26 cellular contexts compared by ENCODE assay signal in the genomic region with DNA sequence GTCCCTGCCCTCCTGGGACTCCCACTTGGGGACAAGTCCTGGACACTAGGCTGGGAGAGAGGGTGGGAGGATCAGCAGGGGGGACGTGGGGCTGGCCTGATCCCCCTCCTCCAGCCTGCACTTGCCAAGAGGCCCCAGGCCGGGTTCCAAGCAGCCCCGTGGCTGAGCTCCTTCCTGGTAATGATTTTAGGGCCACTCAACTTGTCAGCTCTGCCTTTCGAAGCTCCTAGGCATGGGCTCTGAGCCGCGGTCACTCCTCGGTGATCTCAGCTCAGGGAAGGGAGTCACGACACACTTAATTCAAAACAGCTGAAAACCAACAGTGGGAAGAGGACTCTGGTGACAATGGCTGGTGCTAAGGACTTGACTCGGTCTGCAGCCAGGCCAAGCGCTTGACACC.
"Had no signal": no experiment of that assay in that cellular context is flagged by ENCODE, and none has a peak within 500 bp of the region (broad histone marks: within the 10 kb centered on the region; RNA-seq: fewer than 3 reads in every experiment).

No MANE protein-coding gene starts in this region.

- H3K9me3 Mint-ChIP-seq: activated CD8-positive, alpha-beta T cell treated with anti-CD3 and anti-CD28 coated beads for 36 hours; activated naive CD4-positive, alpha-beta T cell treated with anti-CD3 and anti-CD28 coated beads, Interleukin-2, amount 50 U/mL, for 24 hours; activated naive CD8-positive, alpha-beta T cell treated with anti-CD3 and anti-CD28 coated beads, Interleukin-2, amount 50 U/mL, for 24 hours; activated T-helper 2 cell treated with anti-CD3 and anti-CD28 coated beads, Interferon-gamma antibody, Interleukin-2, Interleukin-4, amounts not matched to agents 10 μg/mL and 5 μg/mL and 100 μg/mL, durations not matched to agents 14 hours and 24 hours and 36 hours; central memory CD8-positive, alpha-beta T cell; effector memory CD8-positive, alpha-beta T cell; naive thymus-derived CD8-positive, alpha-beta T cell; type B pancreatic cell had no signal

- H3K27ac ChIP-seq: colonic mucosa, gastroesophageal sphincter, hepatocyte, neural progenitor cell, testis, uterus had no signal

- ATAC-seq: activated CD8-positive, alpha-beta T cell treated with anti-CD3 and anti-CD28 coated beads for 36 hours; activated naive CD8-positive, alpha-beta T cell treated with anti-CD3 and anti-CD28 coated beads, Interleukin-2, amount 50 U/mL, for 24 hours; effector memory CD8-positive, alpha-beta T cell; gastroesophageal sphincter; left colon; naive thymus-derived CD8-positive, alpha-beta T cell; right cardiac atrium had no signal

- H3K4me3 Mint-ChIP-seq: activated CD8-positive, alpha-beta T cell treated with anti-CD3 and anti-CD28 coated beads for 36 hours; activated naive CD4-positive, alpha-beta T cell treated with anti-CD3 and anti-CD28 coated beads, Interleukin-2, amount 50 U/mL, for 24 hours; activated naive CD8-positive, alpha-beta T cell treated with anti-CD3 and anti-CD28 coated beads, Interleukin-2, amount 50 U/mL, for 24 hours; central memory CD8-positive, alpha-beta T cell; effector memory CD8-positive, alpha-beta T cell; memory B cell; naive thymus-derived CD8-positive, alpha-beta T cell; neural progenitor cell; type B pancreatic cell had no signal

- H3K27me3 Mint-ChIP-seq: activated CD8-positive, alpha-beta T cell treated with anti-CD3 and anti-CD28 coated beads for 36 hours had no signal

- H3K4me1 Mint-ChIP-seq: activated naive CD4-positive, alpha-beta T cell treated with anti-CD3 and anti-CD28 coated beads, Interleukin-2, amount 50 U/mL, for 24 hours; activated naive CD8-positive, alpha-beta T cell treated with anti-CD3 and anti-CD28 coated beads, Interleukin-2, amount 50 U/mL, for 24 hours; central memory CD8-positive, alpha-beta T cell; memory B cell; naive thymus-derived CD8-positive, alpha-beta T cell had no signal

- H3K36me3 Mint-ChIP-seq: activated naive CD4-positive, alpha-beta T cell treated with anti-CD3 and anti-CD28 coated beads, Interleukin-2, amount 50 U/mL, for 24 hours; memory B cell; neural progenitor cell; type B pancreatic cell had no signal

- DNase-seq: activated CD4-positive, alpha-beta T cell treated with anti-CD3 and anti-CD28 coated beads, Interleukin-2, amount 50 U/mL, for 1 hour; activated CD4-positive, CD25-positive, alpha-beta regulatory T cell treated with anti-CD3 and anti-CD28 coated beads, Interleukin-2, amount 50 U/mL, for 72 hours; activated CD8-positive, alpha-beta T cell treated with anti-CD3 and anti-CD28 coated beads for 36 hours; activated naive CD8-positive, alpha-beta T cell treated with anti-CD3 and anti-CD28 coated beads, Interleukin-2, amount 50 U/mL, for 24 hours; activated T-cell treated with anti-CD3 and anti-CD28 coated beads, Interleukin-2, amount 50 U/mL, for 48 hours; colonic mucosa; effector memory CD8-positive, alpha-beta T cell; erythroblast; islet precursor cell; left colon; naive thymus-derived CD8-positive, alpha-beta T cell; right cardiac atrium; stimulated activated CD4-positive, alpha-beta T cell treated with anti-CD3 and anti-CD28 coated beads, Interleukin-15, amount 100 ng/mL, for 24 hours; stimulated activated CD4-positive, alpha-beta T cell treated with anti-CD3 and anti-CD28 coated beads, Interleukin-2, amount 100 ng/mL, for 24 hours; stimulated activated naive CD4-positive, alpha-beta T cell; T-helper 2 cell; testis; uterus had no signal
